In the genomic region with DNA sequence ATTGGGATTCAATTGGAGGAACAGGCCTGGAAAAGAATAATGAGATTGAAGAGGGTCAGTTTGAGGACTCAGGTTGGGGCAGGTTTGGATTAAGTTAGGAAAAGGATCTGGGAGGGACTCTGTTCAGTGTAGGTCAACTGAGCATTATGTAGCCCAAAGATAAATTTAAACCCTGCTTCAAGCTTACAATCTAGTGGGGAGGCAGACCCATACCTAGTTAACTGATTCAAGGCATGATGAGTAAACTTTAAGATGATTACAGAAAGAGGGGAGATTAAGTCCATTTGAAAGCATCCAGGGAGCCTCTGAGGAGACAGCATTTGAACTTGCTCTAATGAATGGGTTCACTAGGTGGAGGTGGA, we compare ENCODE assay signal across 12 cellular contexts. TPM values are rescaled to one million over a fixed set of nuclear protein-coding genes. Genes with fewer than 3 reads are reported as not detected.
DNase-seq lines count a peak whose midpoint lies in the region; ATAC-seq and TF ChIP-seq lines count a peak whose summit lies in the region.
"Had no signal": no experiment of that assay in that cellular context is flagged by ENCODE, and none has a peak within 500 bp of the region (broad histone marks: within the 10 kb centered on the region; RNA-seq: fewer than 3 reads in every experiment).

No MANE protein-coding gene starts in this region.

- H3K79me2 ChIP-seq in HCT116 (ENCODE audit: insufficient read depth, low read length) = peaks cover 6% of the 10 kb centered on the region; the same call in 1 of the 2 replicates

- peaks cover 58% of the 10 kb centered on the region for H3K4me1 Mint-ChIP-seq in activated naive CD8-positive, alpha-beta T cell treated with anti-CD3 and anti-CD28 coated beads, Interleukin-2, amount 10 ng/mL, durations not matched to agents 7 days and 5 days
- peaks cover 42 to 90% (median 73%) of the 10 kb centered on the region in 4 donors for H3K4me1 Mint-ChIP-seq in naive thymus-derived CD8-positive, alpha-beta T cell

- H2AFZ ChIP-seq in HCT116 (ENCODE audit: low read depth, low read length, poor library complexity, severe bottlenecking) = no peak overlapping the region

- no peak for DNase-seq in AG04450 (ENCODE audit: low read depth, low spot score)
- DNase-seq in HCT116 (ENCODE audit: low read depth, low spot score) = no peak
- no peak for DNase-seq in activated naive CD8-positive, alpha-beta T cell treated with anti-CD3 and anti-CD28 coated beads, Interleukin-2, amount 10 ng/mL, durations not matched to agents 7 days and 5 days
- no peak for DNase-seq in naive thymus-derived CD8-positive, alpha-beta T cell
- no peak for DNase-seq in NCI-H2029 treated with DMSO at 0.1 percent for 48 hours (lab: John Stamatoyannopoulos, UW)
- no peak for DNase-seq in HT-29 (ENCODE audit: low spot score)
- DNase-seq in NCI-H2196 treated with DMSO at 0.1 percent for 48 hours (lab: John Stamatoyannopoulos, UW; ENCODE audit: unreplicated experiment) = no peak
- no peak for DNase-seq in DMS79 (lab: John Stamatoyannopoulos, UW)
- DNase-seq: H9 had no signal

- POLR2A ChIA-PET in AG04450 (lab: Yijun Ruan, JAX) = interaction anchor here (1.0 kb wide), 1 partner anchor 10 kb away, joined by 3 read pairs; no protein-coding TSS in a partner anchor
- POLR2A ChIA-PET in HCT116 (lab: Charles Lee) = no interaction called here
- POLR2A ChIA-PET in activated naive CD8-positive, alpha-beta T cell treated with anti-CD3 and anti-CD28 coated beads, Interleukin-2, amount 10 ng/mL, durations not matched to agents 7 days and 5 days (lab: Charles Lee) = interaction anchor here (0.7 to 6.4 kb wide), 4 partner anchors 9 to 32 kb away, joined by 3 to 101 read pairs (median 10); a partner anchor contains a TSS
- POLR2A ChIA-PET in naive thymus-derived CD8-positive, alpha-beta T cell (lab: Charles Lee) = interaction anchor here (0.6 to 34.2 kb wide), 3 partner anchors 19 to 289 kb away, joined by 6 to 1584 read pairs (median 16); a partner anchor contains a TSS

- ATAC-seq in HCT116 = peak; percentile 28; the same call in 1 of the 2 replicates
- ATAC-seq in activated naive CD8-positive, alpha-beta T cell treated with anti-CD3 and anti-CD28 coated beads, Interleukin-2, amount 10 ng/mL, durations not matched to agents 7 days and 5 days (ENCODE audit: low read depth) = no peak
- no peak for ATAC-seq in naive thymus-derived CD8-positive, alpha-beta T cell

- RAD21 ChIA-PET in HCT116 (lab: Charles Lee; ENCODE audit: low non-redundant PET in 1 of 2, low total read pairs in 2 of 2, uncharacterized antibody in 2 of 2, unreplicated experiment in 2 of 2) = no interaction called here

- no peaks in the 10 kb centered on the region for H4K20me1 ChIP-seq in HCT116 (ENCODE audit: insufficient read depth)

- TF ChIP-seq CTCF in AG04450 (IDR thresholded peaks at IDR 0.05; ENCODE audit: low read depth, low read length) (no peak), HCT116 (IDR thresholded peaks at IDR 0.05 in 2 of 3, conservative IDR thresholded peaks at IDR 0.05 in 1 of 3; ENCODE audit: borderline replicate concordance in 1 of 3, insufficient read depth in 1 of 3, low read depth in 2 of 3, low read length in 2 of 3) (no peak)

- CTCF ChIA-PET in AG04450 (lab: Charles Lee) = interaction anchor here (0.6 to 2.6 kb wide), 2 partner anchors 37 to 348 kb away, joined by 3 to 11 read pairs; no protein-coding TSS in a partner anchor
- CTCF ChIA-PET in HCT116 (lab: Charles Lee) = no interaction called here

- H3K4me1 ChIP-seq in HCT116 (ENCODE audit: control insufficient read depth in 1 of 2, insufficient read depth in 2 of 2, low read length in 2 of 2) = peaks cover 5 to 24% of the 10 kb centered on the region in 2 experiments; a peak in 3 of 4 replicates

- peaks cover 16 to 20% of the 10 kb centered on the region in 2 experiments for H3K36me3 ChIP-seq in HCT116 (ENCODE audit: control insufficient read depth in 1 of 2, insufficient read depth in 2 of 2, low read length in 2 of 2)

- peak overlapping the region; percentile 76 for H3K4me3 Mint-ChIP-seq in activated naive CD8-positive, alpha-beta T cell treated with anti-CD3 and anti-CD28 coated beads, Interleukin-2, amount 10 ng/mL, durations not matched to agents 7 days and 5 days
- H3K4me3 Mint-ChIP-seq in naive thymus-derived CD8-positive, alpha-beta T cell = peak overlapping the region in 9 of 10 donors; percentile 1 to 88 (median 75)
- H3K4me3 Mint-ChIP-seq: H9 had no signal

- peaks cover 3% of the 10 kb centered on the region for H3K27me3 ChIP-seq in AG04450 (ENCODE audit: control insufficient read depth, insufficient read depth, low read length)
- H3K27me3 ChIP-seq in HCT116 (ENCODE audit: insufficient read depth, low read length) = no peaks in the 10 kb centered on the region

- H3K9me3 ChIP-seq in AG04450 (ENCODE audit: control insufficient read depth, insufficient read depth, low read length) (no peaks in the 10 kb centered on the region; the same call in 1 of the 2 replicates), HCT116 (ENCODE audit: control insufficient read depth in 1 of 2, insufficient read depth in 1 of 2, low read depth in 1 of 2, low read length in 2 of 2) (no peaks in the 10 kb centered on the region)

- peaks cover 31% of the 10 kb centered on the region for H3K36me3 Mint-ChIP-seq in activated naive CD8-positive, alpha-beta T cell treated with anti-CD3 and anti-CD28 coated beads, Interleukin-2, amount 10 ng/mL, durations not matched to agents 7 days and 5 days
- H3K36me3 Mint-ChIP-seq in naive thymus-derived CD8-positive, alpha-beta T cell = peaks cover 3 to 58% (median 12%) of the 10 kb centered on the region in 3 donors

- H3K27ac Mint-ChIP-seq in activated naive CD8-positive, alpha-beta T cell treated with anti-CD3 and anti-CD28 coated beads, Interleukin-2, amount 10 ng/mL, durations not matched to agents 7 days and 5 days = peak overlapping the region; percentile 70
- peak overlapping the region in 9 of 10 donors; percentile 65 to 91 (median 89) for H3K27ac Mint-ChIP-seq in naive thymus-derived CD8-positive, alpha-beta T cell

- TF ChIP-seq POLR2A in HCT116 (IDR thresholded peaks at IDR 0.05; ENCODE audit: borderline replicate concordance, extremely low read depth, insufficient read depth, insufficient read length) = no peak

- no peaks in the 10 kb centered on the region for H3K9me2 ChIP-seq in HCT116 (ENCODE audit: insufficient read depth)

- peak overlapping the region; percentile 72 for H3K4me2 ChIP-seq in HCT116 (ENCODE audit: low read length)

- no peaks in the 10 kb centered on the region for H3K9me3 Mint-ChIP-seq in activated naive CD8-positive, alpha-beta T cell treated with anti-CD3 and anti-CD28 coated beads, Interleukin-2, amount 10 ng/mL, durations not matched to agents 7 days and 5 days
- no peaks in the 10 kb centered on the region for H3K9me3 Mint-ChIP-seq in naive thymus-derived CD8-positive, alpha-beta T cell
- H3K9me3 Mint-ChIP-seq: H9 had no signal

- H3K4me3 ChIP-seq in AG04450 (ENCODE audit: low read depth, low read length) (no peak overlapping the region), HCT116 (replicated peaks in 1 of 2; ENCODE audit: low read depth in 1 of 2, low read length in 2 of 2) (0 out of 4 replicates have a peak overlapping the region, but pooled peaks of 1 of the 2 experiments have one; percentile 24)

- intact Hi-C loops in HCT116 (cut with micrococcal nuclease) = no loop called here

- H3K27ac ChIP-seq in AG04450 (ENCODE audit: low read depth, low read length) (peak overlapping the region; percentile 68), HCT116 (ENCODE audit: low read depth, low read length) (no peak overlapping the region)

- peak overlapping the region; percentile 31 for H3K9ac ChIP-seq in HCT116 (ENCODE audit: low read length)

- no peak for TF ChIP-seq RAD21 in HCT116 (IDR thresholded peaks at IDR 0.05; ENCODE audit: low read depth)

- H3K27me3 Mint-ChIP-seq in activated naive CD8-positive, alpha-beta T cell treated with anti-CD3 and anti-CD28 coated beads, Interleukin-2, amount 10 ng/mL, durations not matched to agents 7 days and 5 days = peaks cover 37% of the 10 kb centered on the region
- no peaks in the 10 kb centered on the region for H3K27me3 Mint-ChIP-seq in naive thymus-derived CD8-positive, alpha-beta T cell

- no TSS peak for BruUV-seq in HCT116 (replicated peaks; lab: Mats Ljungman, UMichigan)

RNA-seq across cellular contexts. Expression of a gene that starts 11.4 kb away (rescaled TPM):
- polyA plus RNA-seq in AG04450 (2011; rRNA removed) = not detected in 2 replicates
- not detected in 2 replicates for polyA minus RNA-seq in AG04450 (2011; rRNA and poly(A)+ RNA removed)
- 1.1 TPM for total RNA-seq in HCT116 (2021; ENCODE audit: unreplicated experiment)
- 0.09 TPM in 1 of 2 replicates, not detected in the other for polyA plus RNA-seq in HCT116 (2012)
- 10 to 100 TPM; 15.2 to 16.7 TPM for total RNA-seq in activated naive CD8-positive, alpha-beta T cell treated with anti-CD3 and anti-CD28 coated beads, Interleukin-2, amount 10 ng/mL, durations not matched to agents 7 days and 5 days
- 10 to 100 TPM; 14.3 to 16.2 TPM for total RNA-seq in naive thymus-derived CD8-positive, alpha-beta T cell
- polyA plus RNA-seq in naive thymus-derived CD8-positive, alpha-beta T cell = 10 to 100 TPM; 11.0 to 40.1 (median 29.9) TPM
- not detected in 2 replicates for total RNA-seq in HT-29 (2014; rRNA removed; shearing (Covaris generic))
- total RNA-seq: bronchial epithelial cell, H9, NCI-H460 had no signal
- polyA plus RNA-seq: neural cell had no signal

RNA-seq across cellular contexts. Expression of a gene that starts 13.3 kb away (rescaled TPM):
- 5.1 and 5.4 TPM in 2 replicates for polyA plus RNA-seq in AG04450 (2011; rRNA removed)
- polyA minus RNA-seq in AG04450 (2011; rRNA and poly(A)+ RNA removed) = 3.8 and 4.2 TPM in 2 replicates
- total RNA-seq in HCT116 (2021; ENCODE audit: unreplicated experiment) = 26.6 TPM
- 25.2 and 30.4 TPM in 2 replicates for polyA plus RNA-seq in HCT116 (2012)
- 10 to 100 TPM; 15.4 to 17.6 TPM for total RNA-seq in activated naive CD8-positive, alpha-beta T cell treated with anti-CD3 and anti-CD28 coated beads, Interleukin-2, amount 10 ng/mL, durations not matched to agents 7 days and 5 days
- 10 to 100 TPM; 14.1 to 15.2 TPM for total RNA-seq in naive thymus-derived CD8-positive, alpha-beta T cell
- polyA plus RNA-seq in naive thymus-derived CD8-positive, alpha-beta T cell = 10 to 100 TPM in 1 of 3 donors, 1 to 10 TPM in 2; 8.4 to 10.0 (median 8.5) TPM
- total RNA-seq in HT-29 (2014; rRNA removed; shearing (Covaris generic)) = 26.4 and 29.2 TPM in 2 replicates

RNA-seq across cellular contexts. Expression of a gene that starts 14.3 kb away (rescaled TPM):
- polyA plus RNA-seq in AG04450 (2011; rRNA removed) = 12.5 and 14.6 TPM in 2 replicates
- polyA minus RNA-seq in AG04450 (2011; rRNA and poly(A)+ RNA removed) = 2.8 and 5.7 TPM in 2 replicates
- 1.8 TPM for total RNA-seq in HCT116 (2021; ENCODE audit: unreplicated experiment)
- 1.5 and 1.7 TPM in 2 replicates for polyA plus RNA-seq in HCT116 (2012)
- 1 to 10 TPM; 4.5 to 5.5 TPM for total RNA-seq in activated naive CD8-positive, alpha-beta T cell treated with anti-CD3 and anti-CD28 coated beads, Interleukin-2, amount 10 ng/mL, durations not matched to agents 7 days and 5 days
- 1 to 10 TPM; 7.9 TPM for total RNA-seq in naive thymus-derived CD8-positive, alpha-beta T cell
- polyA plus RNA-seq in naive thymus-derived CD8-positive, alpha-beta T cell = under 1 TPM in 2 of 3 donors, not detected in 1; 0.55 to 0.56 TPM
- total RNA-seq in HT-29 (2014; rRNA removed; shearing (Covaris generic)) = not detected in 2 replicates

RNA-seq across cellular contexts. Expression of a gene that starts 14.7 kb away (rescaled TPM):
- not detected in 2 replicates for polyA plus RNA-seq in AG04450 (2011; rRNA removed)
- polyA minus RNA-seq in AG04450 (2011; rRNA and poly(A)+ RNA removed) = not detected in 2 replicates
- total RNA-seq in HCT116 (2021; ENCODE audit: unreplicated experiment) = 0.59 TPM
- polyA plus RNA-seq in HCT116 (2012) = not detected in 2 replicates
- total RNA-seq in activated naive CD8-positive, alpha-beta T cell treated with anti-CD3 and anti-CD28 coated beads, Interleukin-2, amount 10 ng/mL, durations not matched to agents 7 days and 5 days = 10 to 100 TPM; 18.5 to 18.6 TPM
- total RNA-seq in naive thymus-derived CD8-positive, alpha-beta T cell = 1 to 10 TPM; 2.1 to 2.3 TPM
- polyA plus RNA-seq in naive thymus-derived CD8-positive, alpha-beta T cell = under 1 TPM; 0.11 to 0.53 (median 0.37) TPM
- total RNA-seq in HT-29 (2014; rRNA removed; shearing (Covaris generic)) = 0.08 TPM in 1 of 2 replicates, not detected in the other
- total RNA-seq: bronchial epithelial cell, H9, NCI-H460 had no signal
- polyA plus RNA-seq: neural cell had no signal

RNA-seq across cellular contexts. Expression of a gene that starts 18.9 kb away (rescaled TPM):
- polyA plus RNA-seq in AG04450 (2011; rRNA removed) = 434 and 480 TPM in 2 replicates
- polyA minus RNA-seq in AG04450 (2011; rRNA and poly(A)+ RNA removed) = 965 and 1,105 TPM in 2 replicates
- total RNA-seq in HCT116 (2021; ENCODE audit: unreplicated experiment) = 545 TPM
- 505 and 511 TPM in 2 replicates for polyA plus RNA-seq in HCT116 (2012)
- 100 to 1,000 TPM; 531 to 555 TPM for total RNA-seq in activated naive CD8-positive, alpha-beta T cell treated with anti-CD3 and anti-CD28 coated beads, Interleukin-2, amount 10 ng/mL, durations not matched to agents 7 days and 5 days
- total RNA-seq in naive thymus-derived CD8-positive, alpha-beta T cell = 100 to 1,000 TPM; 679 to 768 TPM
- polyA plus RNA-seq in naive thymus-derived CD8-positive, alpha-beta T cell = 100 to 1,000 TPM in 1 of 3 donors, 10 to 100 TPM in 2; 53.6 to 104 (median 96.0) TPM
- total RNA-seq in HT-29 (2014; rRNA removed; shearing (Covaris generic)) = 685 and 711 TPM in 2 replicates
